Comparison of ENCODE assay signal across 1 cellular context in genomic region chr10:128268015-128268722, GRCh38.
TF ChIP-seq lines count a peak whose summit lies in the region.

No MANE protein-coding gene starts in this region.

TF ChIP-seq in GM12878, 131 proteins besides CTCF, POLR2A, EP300 and RAD21 (continued from another document):
- TF ChIP-seq EGR1 (IDR thresholded peaks at IDR 0.05; ENCODE audit: borderline replicate concordance in 1 of 2, low read depth in 2 of 2, low read length in 2 of 2): no peak
- no peak for TF ChIP-seq MTA2 (IDR thresholded peaks at IDR 0.05; ENCODE audit: low read depth)
- TF ChIP-seq ZZZ3 (IDR thresholded peaks at IDR 0.05; ENCODE audit: control insufficient read depth, insufficient read length, low read depth): no peak
